ENCODE assay signal across 29 cellular contexts in genomic region chr14:66815687-66816086, GRCh38.
"Had no signal": no experiment of that assay in that cellular context is flagged by ENCODE, and none has a peak within 500 bp of the region (broad histone marks: within the 10 kb centered on the region; RNA-seq: fewer than 3 reads in every experiment).

No MANE protein-coding gene starts in this region.

- H3K27ac ChIP-seq: left lung, lower lobe of right lung, ovary, skin epidermis, stomach, thoracic aorta, tibial artery, upper lobe of right lung, vagina had no signal

- H3K4me1 ChIP-seq: left lung, lower lobe of right lung, stomach, tibial artery, upper lobe of right lung, vagina had no signal

- H3K4me3 ChIP-seq: left lung, lower lobe of right lung, ovary, skin epidermis, stomach, thoracic aorta, tibial artery, upper lobe of right lung, vagina had no signal

- H3K4me3 Mint-ChIP-seq: immature natural killer cell; naive thymus-derived CD4-positive, alpha-beta T cell; natural killer cell treated with Interleukin-12 subunit alpha and Interleukin-12 subunit beta and Interleukin-15 and Interleukin-18, amount 100 ng/mL, for 72 hours; stimulated activated naive B cell treated with anti-CD40 and anti-IgM and Interleukin-4, amounts not matched to agents 10 μg/mL and 1 μg/mL and 100 μg/mL, for 72 hours had no signal

- FAIRE-seq: islet of Langerhans, kidney had no signal

- H3K27me3 ChIP-seq: left lung, ovary, stomach, tibial artery, upper lobe of right lung, vagina had no signal

- H3K4me1 Mint-ChIP-seq: immature natural killer cell; naive thymus-derived CD4-positive, alpha-beta T cell; stimulated activated naive B cell treated with anti-CD40 and anti-IgM and Interleukin-4, amounts not matched to agents 10 μg/mL and 1 μg/mL and 100 μg/mL, for 72 hours had no signal

- H3K27ac Mint-ChIP-seq: immature natural killer cell; naive thymus-derived CD4-positive, alpha-beta T cell; natural killer cell treated with Interleukin-12 subunit alpha and Interleukin-12 subunit beta and Interleukin-15 and Interleukin-18, amount 100 ng/mL, for 72 hours; progenitor cell of endocrine pancreas; stimulated activated naive B cell treated with anti-CD40 and anti-IgM and Interleukin-4, amounts not matched to agents 10 μg/mL and 1 μg/mL and 100 μg/mL, for 72 hours had no signal

- H3K36me3 ChIP-seq: ovary, upper lobe of right lung had no signal

- ATAC-seq: left colon; left lung; lower lobe of right lung; naive thymus-derived CD4-positive, alpha-beta T cell; natural killer cell treated with Interleukin-12 subunit alpha and Interleukin-12 subunit beta and Interleukin-15 and Interleukin-18, amount 100 ng/mL, for 72 hours; right cardiac atrium; sciatic nerve; stimulated activated naive B cell treated with anti-CD40 and anti-IgM and Interleukin-4, amounts not matched to agents 10 μg/mL and 1 μg/mL and 100 μg/mL, for 72 hours; stimulated activated naive CD8-positive, alpha-beta T cell treated with anti-CD3 and anti-CD28 coated beads, Interleukin-15, Interleukin-2, amounts not matched to agents 100 U/mL and 50 U/mL, for 24 hours; upper lobe of right lung had no signal

- DNase-seq: hypothalamus; immature natural killer cell; kidney; left colon; left lung; lower lobe of right lung; mammary epithelial cell; mesenchymal stem cell; naive thymus-derived CD4-positive, alpha-beta T cell; ovary; retina; right cardiac atrium; stimulated activated CD4-positive, alpha-beta T cell treated with anti-CD3 and anti-CD28 coated beads, Interleukin-12 subunit alpha, Interleukin-12 subunit beta, amount 100 ng/mL, for 4 hours; stimulated activated CD4-positive, alpha-beta T cell treated with anti-CD3 and anti-CD28 coated beads, Interleukin-15, amount 100 ng/mL, for 24 hours; stimulated activated CD4-positive, alpha-beta T cell treated with anti-CD3 and anti-CD28 coated beads, Interleukin-2, amount 100 ng/mL, for 24 hours; stimulated activated CD4-positive, alpha-beta T cell treated with anti-CD3 and anti-CD28 coated beads, Interleukin-4, amount 100 ng/mL, for 1 hour; stimulated activated naive B cell treated with anti-CD40 and anti-IgM and Interleukin-4, amounts not matched to agents 10 μg/mL and 1 μg/mL and 100 μg/mL, for 72 hours; stimulated activated naive CD8-positive, alpha-beta T cell treated with anti-CD3 and anti-CD28 coated beads, Interleukin-15, Interleukin-2, amounts not matched to agents 100 U/mL and 50 U/mL, for 24 hours; stomach; tibial artery; trophoblast cell; upper lobe of right lung had no signal

- H3K27me3 Mint-ChIP-seq: naive thymus-derived CD4-positive, alpha-beta T cell; natural killer cell treated with Interleukin-12 subunit alpha and Interleukin-12 subunit beta and Interleukin-15 and Interleukin-18, amount 100 ng/mL, for 72 hours; progenitor cell of endocrine pancreas; stimulated activated naive B cell treated with anti-CD40 and anti-IgM and Interleukin-4, amounts not matched to agents 10 μg/mL and 1 μg/mL and 100 μg/mL, for 72 hours had no signal
